14 cellular contexts compared by ENCODE assay signal in the genomic region with DNA sequence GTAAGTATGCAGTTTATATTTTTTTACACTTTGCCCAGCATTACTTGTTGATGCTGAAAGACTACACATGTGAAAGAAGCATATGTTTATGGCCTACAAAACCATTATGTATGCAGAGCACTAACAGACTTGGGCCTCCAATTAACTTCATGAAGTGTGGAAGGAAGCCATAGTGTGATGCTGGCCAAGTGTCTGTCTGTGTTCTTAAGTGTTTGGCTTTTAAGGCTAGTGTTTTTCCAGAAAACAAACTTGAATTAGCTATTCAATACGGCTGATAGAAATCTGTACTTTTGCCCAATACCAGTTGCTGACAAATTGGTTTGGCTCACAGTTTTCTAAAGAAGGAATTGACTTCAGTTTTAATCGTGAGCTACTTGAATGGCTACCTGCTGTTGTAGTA.
"Had no signal": no experiment of that assay in that cellular context is flagged by ENCODE, and none has a peak within 500 bp of the region (broad histone marks: within the 10 kb centered on the region; RNA-seq: fewer than 3 reads in every experiment).

No MANE protein-coding gene starts in this region.

- H3K36me3 ChIP-seq: breast epithelium, colonic mucosa, esophagus squamous epithelium, prostate gland, spleen, upper lobe of right lung had no signal

- H3K4me1 ChIP-seq: breast epithelium, colonic mucosa, esophagus squamous epithelium, prostate gland had no signal

- H3K27ac ChIP-seq: breast epithelium, colonic mucosa, esophagus squamous epithelium, prostate gland, spleen, upper lobe of right lung had no signal

- ATAC-seq: activated naive CD4-positive, alpha-beta T cell treated with anti-CD3 and anti-CD28 coated beads, Interleukin-2, amount 50 U/mL, for 72 hours; natural killer cell; upper lobe of right lung; WTC11 had no signal

- H3K27me3 ChIP-seq: breast epithelium, colonic mucosa, esophagus squamous epithelium, spleen, upper lobe of right lung had no signal

- H3K9me3 ChIP-seq: breast epithelium, colonic mucosa, esophagus squamous epithelium, prostate gland, upper lobe of right lung had no signal

- H3K4me3 ChIP-seq: breast epithelium, colonic mucosa, esophagus squamous epithelium, prostate gland, spleen, upper lobe of right lung had no signal

- DNase-seq: activated T-cell treated with anti-CD3 and anti-CD28 coated beads, Interleukin-2, amount 50 U/mL, for 1 hour; aorta; colonic mucosa; esophagus squamous epithelium; natural killer cell; spleen; stimulated activated CD4-positive, alpha-beta T cell treated with anti-CD3 and anti-CD28 coated beads, Interleukin-4, amount 100 ng/mL, for 1 hour; stimulated activated naive CD4-positive, alpha-beta T cell; T1000; upper lobe of right lung had no signal
